In the genomic region with DNA sequence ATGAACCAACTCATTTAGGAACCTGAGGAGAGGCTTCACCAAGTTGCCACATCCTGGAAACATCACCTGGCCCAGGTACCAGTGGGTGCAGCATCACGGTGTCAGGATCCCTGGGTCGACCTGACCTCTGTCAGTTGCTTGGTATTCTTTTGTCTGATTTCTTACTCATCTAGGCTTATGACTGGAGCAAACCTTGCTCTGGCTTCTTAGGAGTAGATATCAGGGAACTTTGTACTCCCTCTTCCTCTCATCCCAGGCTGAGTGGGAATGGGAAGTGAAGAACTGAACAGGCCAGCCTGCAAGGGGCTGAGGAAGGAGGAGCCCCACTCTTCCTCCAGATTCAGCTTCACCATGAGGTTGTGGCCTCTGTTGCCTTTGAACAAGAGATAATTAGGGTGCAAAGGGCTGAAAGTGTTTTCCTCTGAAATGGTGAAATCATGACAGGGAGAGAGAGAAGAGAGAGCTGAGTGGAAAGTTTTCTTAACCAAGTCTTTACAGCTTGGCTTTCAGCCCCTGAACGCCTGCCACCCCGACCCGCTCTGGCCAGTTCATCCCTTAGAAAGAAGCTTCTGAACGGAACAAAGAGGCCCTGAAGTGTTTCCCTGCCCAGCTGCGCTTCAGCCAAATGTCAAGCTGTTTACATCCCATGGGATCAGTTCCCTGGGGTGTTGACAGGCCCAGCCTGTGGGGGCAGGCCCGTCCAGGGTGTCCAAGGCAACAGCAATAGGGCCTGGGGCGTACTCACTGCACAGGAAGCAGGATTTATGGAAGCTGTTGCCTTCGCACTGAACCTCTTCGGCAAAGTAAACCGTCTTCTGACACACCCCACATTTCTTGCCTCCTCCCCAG, we compare ENCODE assay signal across 9 cellular contexts. TPM values are rescaled to one million over a fixed set of nuclear protein-coding genes. Genes with fewer than 3 reads are reported as not detected.
DNase-seq lines count a peak whose midpoint lies in the region; ATAC-seq and TF ChIP-seq lines count a peak whose summit lies in the region.
"Had no signal": no experiment of that assay in that cellular context is flagged by ENCODE, and none has a peak within 500 bp of the region (broad histone marks: within the 10 kb centered on the region; RNA-seq: fewer than 3 reads in every experiment).

No MANE protein-coding gene starts in this region.

- peaks cover 43% of the 10 kb centered on the region for H3K36me3 Mint-ChIP-seq in activated naive CD4-positive, alpha-beta T cell treated with anti-CD3 and anti-CD28 coated beads, Interleukin-2, amount 10 ng/mL, durations not matched to agents 7 days and 5 days

- H3K27ac ChIP-seq in colonic mucosa (peak overlapping the region; percentile 75), right lobe of liver (peak overlapping the region; percentile 28 to 79 (median 72)), stomach smooth muscle (ENCODE audit: low read length) (peak overlapping the region; percentile 100)

- H3K9ac ChIP-seq in colonic mucosa (ENCODE audit: low read depth in 2 of 2, low read length in 2 of 2) (peak overlapping the region; percentile 36 to 53), stomach smooth muscle (ENCODE audit: low read length in 2 of 2) (peak overlapping the region; percentile 25 to 62)

- peak; percentile 87 for DNase-seq in NCI-H146 (lab: John Stamatoyannopoulos, UW)
- peak; percentile 52 for DNase-seq in colonic mucosa
- DNase-seq in right lobe of liver, result peak in 2 of 3 donors; percentile 77 to 88
- DNase-seq in activated naive CD4-positive, alpha-beta T cell treated with anti-CD3 and anti-CD28 coated beads, Interleukin-2, amount 10 ng/mL, durations not matched to agents 7 days and 5 days, result no peak
- DNase-seq in dermis blood vessel endothelial cell, result no peak
- DNase-seq in cerebellum (ENCODE audit: low spot score), result no peak

- no peaks in the 10 kb centered on the region for H3K27me3 ChIP-seq in colonic mucosa
- H3K27me3 ChIP-seq in right lobe of liver, result no peaks in the 10 kb centered on the region
- H3K27me3 ChIP-seq in stomach smooth muscle (ENCODE audit: control insufficient read depth in 1 of 2, insufficient read depth in 2 of 2, low read length in 2 of 2), result no peaks in the 10 kb centered on the region

- peaks cover 2% of the 10 kb centered on the region for H3K4me1 Mint-ChIP-seq in activated naive CD4-positive, alpha-beta T cell treated with anti-CD3 and anti-CD28 coated beads, Interleukin-2, amount 10 ng/mL, durations not matched to agents 7 days and 5 days

- no peaks in the 10 kb centered on the region for H3K9me3 ChIP-seq in colonic mucosa
- no peaks in the 10 kb centered on the region for H3K9me3 ChIP-seq in right lobe of liver
- no peaks in the 10 kb centered on the region for H3K9me3 ChIP-seq in stomach smooth muscle (ENCODE audit: control insufficient read depth in 2 of 2, low read length in 2 of 2)

- H3K27ac Mint-ChIP-seq in activated naive CD4-positive, alpha-beta T cell treated with anti-CD3 and anti-CD28 coated beads, Interleukin-2, amount 10 ng/mL, durations not matched to agents 7 days and 5 days, result no peak overlapping the region
- H3K27ac Mint-ChIP-seq: IgD-negative memory B cell had no signal

- H3K4me1 ChIP-seq in colonic mucosa, result no peaks in the 10 kb centered on the region
- H3K4me1 ChIP-seq in right lobe of liver, result peaks cover 0 to 79% (median 30%) of the 10 kb centered on the region in 4 donors
- peaks cover 93% of the 10 kb centered on the region for H3K4me1 ChIP-seq in stomach smooth muscle (ENCODE audit: control insufficient read depth, insufficient read depth, low read length)

- TF ChIP-seq CTCF in colonic mucosa (IDR thresholded peaks at IDR 0.05) (no peak), right lobe of liver (IDR thresholded peaks at IDR 0.05) (no peak)

- H3K36me3 ChIP-seq in colonic mucosa (peaks cover 6% of the 10 kb centered on the region), right lobe of liver (peaks cover 0 to 16% (median 6%) of the 10 kb centered on the region in 4 donors), stomach smooth muscle (ENCODE audit: control insufficient read depth in 2 of 2, insufficient read depth in 2 of 2, low read length in 2 of 2) (peaks cover 45 to 49% of the 10 kb centered on the region in 2 donors)

- no peaks in the 10 kb centered on the region for H3K9me3 Mint-ChIP-seq in activated naive CD4-positive, alpha-beta T cell treated with anti-CD3 and anti-CD28 coated beads, Interleukin-2, amount 10 ng/mL, durations not matched to agents 7 days and 5 days
- H3K9me3 Mint-ChIP-seq: IgD-negative memory B cell had no signal

- no peaks in the 10 kb centered on the region for H3K27me3 Mint-ChIP-seq in activated naive CD4-positive, alpha-beta T cell treated with anti-CD3 and anti-CD28 coated beads, Interleukin-2, amount 10 ng/mL, durations not matched to agents 7 days and 5 days
- H3K27me3 Mint-ChIP-seq: IgD-negative memory B cell had no signal

- CTCF ChIA-PET in activated naive CD4-positive, alpha-beta T cell treated with anti-CD3 and anti-CD28 coated beads, Interleukin-2, amount 10 ng/mL, durations not matched to agents 7 days and 5 days (lab: Charles Lee), result interaction anchor here (0.8 to 12.4 kb wide), 4 partner anchors 10 to 47 kb away, joined by 3 to 118 read pairs (median 11); no protein-coding TSS in a partner anchor

- H3K4me3 ChIP-seq in colonic mucosa (no peak overlapping the region), right lobe of liver (no peak overlapping the region), stomach smooth muscle (ENCODE audit: low read length in 2 of 2) (peak overlapping the region; percentile 41 to 55)

- WGBS in right lobe of liver (ENCODE audit: insufficient coverage, low coverage, low lambda C conversion rate, missing lambda C conversion rate), result 33% methylated on average over 10 of the region's 12 CpGs

- no peak overlapping the region for H3K4me3 Mint-ChIP-seq in activated naive CD4-positive, alpha-beta T cell treated with anti-CD3 and anti-CD28 coated beads, Interleukin-2, amount 10 ng/mL, durations not matched to agents 7 days and 5 days
- H3K4me3 Mint-ChIP-seq: IgD-negative memory B cell had no signal

- intact Hi-C loops in colonic mucosa (cut with DNase I), result no loop called here
- intact Hi-C loops in right lobe of liver (cut with DNase I), result no loop called here

- no peak for TF ChIP-seq POLR2A in right lobe of liver (IDR thresholded peaks at IDR 0.05)

- ATAC-seq in right lobe of liver, result peak; percentile 48 to 77 (median 61)
- no peak for ATAC-seq in HG02571 (IDR thresholded peaks at IDR 0.05; ENCODE audit: unreplicated experiment)

RNA-seq across cellular contexts. Expression of gene CSRP1, which starts 11.3 kb away (rescaled TPM):
- 100 to 1,000 TPM; 186 to 376 TPM for total RNA-seq in colonic mucosa
- total RNA-seq in right lobe of liver, result 100 to 1,000 TPM in 2 of 6 experiments, 10 to 100 TPM in 4; 54.9 to 158 (median 87.0) TPM
- total RNA-seq in dermis blood vessel endothelial cell, result 256 and 443 TPM in 2 replicates
- total RNA-seq in cerebellum, result 19.3 TPM

RNA-seq across cellular contexts. Expression of gene PHLDA3, which starts 26.7 kb away (rescaled TPM):
- 10 to 100 TPM; 13.1 to 21.2 TPM for total RNA-seq in colonic mucosa
- total RNA-seq in right lobe of liver, result 10 to 100 TPM in 1 of 6 experiments, 1 to 10 TPM in 5; 1.0 to 10.9 (median 2.7) TPM
- 29.4 and 56.3 TPM in 2 replicates for total RNA-seq in dermis blood vessel endothelial cell
- total RNA-seq in cerebellum, result 5.6 TPM

RNA-seq across cellular contexts. Expression of gene NAV1, which starts 43.3 kb away (rescaled TPM):
- total RNA-seq in colonic mucosa (10 to 100 TPM; 17.9 to 24.1 TPM), right lobe of liver (1 to 10 TPM; 2.1 to 7.4 (median 3.7) TPM), dermis blood vessel endothelial cell (16.5 and 27.0 TPM in 2 replicates), cerebellum (73.3 TPM)

Comparison
In these comparisons a context has a peak if more than half of its experiments do, and no peak if none do; other contexts are left out.
1. DNase-seq: peak in NCI-H146 (single experiment), colonic mucosa (single experiment) and right lobe of liver (2 of 3); none in activated naive CD4-positive, alpha-beta T cell treated with anti-CD3 and anti-CD28 coated beads, Interleukin-2, amount 10 ng/mL, durations not matched to agents 7 days and 5 days (single experiment), dermis blood vessel endothelial cell (single experiment) and cerebellum (single experiment).
2. H3K4me3 ChIP-seq: peak in stomach smooth muscle (2 of 2); none in colonic mucosa (single experiment) and right lobe of liver (0 of 3).
3. Peak in every context shown above with its lines, with median percentiles within 50 percentile points of each other: H3K27ac ChIP-seq.